Comparison of ENCODE assay signal across 8 cellular contexts in the genomic region with DNA sequence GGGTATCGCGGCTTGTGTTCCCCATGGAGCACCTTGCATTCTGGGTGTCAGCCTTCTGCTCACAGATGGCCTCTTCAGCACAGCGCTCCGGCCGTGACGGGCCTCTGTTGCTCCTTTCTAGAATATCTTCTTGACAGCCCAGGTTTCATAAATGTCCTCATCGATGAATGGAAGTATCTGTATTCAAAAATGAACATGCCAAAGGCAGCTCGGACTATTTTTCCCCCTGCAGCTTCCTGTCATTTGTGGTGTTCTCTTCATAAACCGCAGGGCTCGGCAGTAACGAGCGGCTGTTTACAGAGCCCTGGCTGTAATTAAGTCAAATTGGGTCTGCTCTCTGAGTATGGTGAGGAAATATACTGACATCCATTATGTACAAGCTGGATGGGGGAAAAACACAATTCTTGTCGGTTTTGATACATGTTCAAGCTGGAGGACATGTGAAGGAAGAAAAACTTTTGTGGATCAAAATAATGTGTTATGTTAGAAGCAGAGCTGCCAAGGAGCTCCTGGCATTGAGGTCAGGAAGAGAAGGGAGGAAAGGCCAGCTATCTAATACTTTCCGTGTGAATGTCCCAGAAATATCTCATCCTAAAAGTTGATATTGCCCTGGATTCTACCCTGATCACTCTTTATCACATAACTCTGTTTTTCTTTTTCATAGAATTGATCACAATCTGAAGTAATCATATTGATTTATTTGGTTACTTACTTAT.
A peak's percentile ranks its signal among the peaks of the same experiment; 100 is the strongest.
DNase-seq lines count a peak whose midpoint lies in the region; ATAC-seq and FAIRE-seq lines count a peak whose summit lies in the region.

No MANE protein-coding gene starts in this region.

- peaks cover 8% of the 10 kb centered on the region for H3K4me1 Mint-ChIP-seq in activated T-helper 2 cell treated with anti-CD3 and anti-CD28 coated beads, Interferon-gamma antibody, Interleukin-2, Interleukin-4, amounts not matched to agents 10 μg/mL and 5 μg/mL and 100 μg/mL, durations not matched to agents 14 hours and 24 hours and 36 hours (ENCODE audit: low read depth)

- no peak overlapping the region for H3K27ac Mint-ChIP-seq in activated T-helper 2 cell treated with anti-CD3 and anti-CD28 coated beads, Interferon-gamma antibody, Interleukin-2, Interleukin-4, amounts not matched to agents 10 μg/mL and 5 μg/mL and 100 μg/mL, durations not matched to agents 14 hours and 24 hours and 36 hours

- no peaks in the 10 kb centered on the region for H3K9me3 ChIP-seq in trophoblast cell (ENCODE audit: insufficient read depth, low read depth, low read length)

- no peaks in the 10 kb centered on the region for H3K36me3 Mint-ChIP-seq in activated T-helper 2 cell treated with anti-CD3 and anti-CD28 coated beads, Interferon-gamma antibody, Interleukin-2, Interleukin-4, amounts not matched to agents 10 μg/mL and 5 μg/mL and 100 μg/mL, durations not matched to agents 14 hours and 24 hours and 36 hours (ENCODE audit: low read depth)

- FAIRE-seq in GM19239 (lab: Jason Lieb, UNC): no peak

- no peak overlapping the region for H3K4ac ChIP-seq in trophoblast cell (ENCODE audit: low read depth, low read length)

- H3K14ac ChIP-seq in trophoblast cell (ENCODE audit: low read length): no peak overlapping the region

- H3K4me1 ChIP-seq in trophoblast cell (ENCODE audit: control insufficient read depth in 1 of 2, insufficient read depth in 2 of 2, low read length in 2 of 2): no peaks in the 10 kb centered on the region

- H3K27me3 ChIP-seq in trophoblast cell (ENCODE audit: insufficient read depth, low read length): no peaks in the 10 kb centered on the region

- no peak overlapping the region for H2BK5ac ChIP-seq in trophoblast cell (ENCODE audit: low read depth, low read length, poor library complexity)

- no peak overlapping the region for H3K27ac ChIP-seq in trophoblast cell (ENCODE audit: low read depth, low read length)

- intact Hi-C loops in activated T-helper 2 cell treated with anti-CD3 and anti-CD28 coated beads, Interferon-gamma antibody, Interleukin-2, Interleukin-4, amounts not matched to agents 10 μg/mL and 5 μg/mL and 100 μg/mL, durations not matched to agents 14 hours and 24 hours and 36 hours (cut with micrococcal nuclease): no loop called here
- intact Hi-C loops in sciatic nerve (cut with DNase I): no loop called here

- no peak overlapping the region for H3K23ac ChIP-seq in trophoblast cell (ENCODE audit: low read length)

- H3K4me3 ChIP-seq in trophoblast cell (ENCODE audit: low read depth, low read length): no peak overlapping the region

- H3K27me3 Mint-ChIP-seq in activated T-helper 2 cell treated with anti-CD3 and anti-CD28 coated beads, Interferon-gamma antibody, Interleukin-2, Interleukin-4, amounts not matched to agents 10 μg/mL and 5 μg/mL and 100 μg/mL, durations not matched to agents 14 hours and 24 hours and 36 hours (ENCODE audit: low read depth): peaks cover 17% of the 10 kb centered on the region

- no peak overlapping the region for H4K91ac ChIP-seq in trophoblast cell (ENCODE audit: low read depth, low read length)

- no peak overlapping the region for H2BK120ac ChIP-seq in trophoblast cell (ENCODE audit: insufficient read depth, low read length, poor library complexity)

- H4K8ac ChIP-seq in trophoblast cell (ENCODE audit: low read depth, low read length): no peak overlapping the region

- H3K36me3 ChIP-seq in trophoblast cell (ENCODE audit: control insufficient read depth in 1 of 2, insufficient read depth in 2 of 2, low read length in 2 of 2): no peaks in the 10 kb centered on the region

- no peaks in the 10 kb centered on the region for H3K9me3 Mint-ChIP-seq in activated T-helper 2 cell treated with anti-CD3 and anti-CD28 coated beads, Interferon-gamma antibody, Interleukin-2, Interleukin-4, amounts not matched to agents 10 μg/mL and 5 μg/mL and 100 μg/mL, durations not matched to agents 14 hours and 24 hours and 36 hours

- H2BK12ac ChIP-seq in trophoblast cell (ENCODE audit: low read length): no peak overlapping the region

- H3K9ac ChIP-seq in trophoblast cell (ENCODE audit: low read length): no peak overlapping the region

- no peak overlapping the region for H2AK5ac ChIP-seq in trophoblast cell (ENCODE audit: low read length)

- H3K4me3 Mint-ChIP-seq in activated T-helper 2 cell treated with anti-CD3 and anti-CD28 coated beads, Interferon-gamma antibody, Interleukin-2, Interleukin-4, amounts not matched to agents 10 μg/mL and 5 μg/mL and 100 μg/mL, durations not matched to agents 14 hours and 24 hours and 36 hours (ENCODE audit: low read depth): peak overlapping the region; percentile 24

- no peak overlapping the region for H2AFZ ChIP-seq in trophoblast cell (ENCODE audit: insufficient read depth, low read length, poor library complexity)

- ATAC-seq in sciatic nerve: peak; percentile 59
- ATAC-seq in GM21619 (IDR thresholded peaks at IDR 0.05; ENCODE audit: unreplicated experiment): no peak

- DNase-seq in SHP77 (lab: John Stamatoyannopoulos, UW) (peak; percentile 20 to 36), SHP77 treated with DMSO at 0.1 percent for 48 hours (lab: John Stamatoyannopoulos, UW) (no peak), NCI-H2029 treated with DMSO at 0.1 percent for 48 hours (lab: John Stamatoyannopoulos, UW) (peak; percentile 19), sciatic nerve (ENCODE audit: low spot score) (no peak), trophoblast cell (no peak), GM19239 (ENCODE audit: insufficient read length, low spot score) (no peak)
- DNase-seq in activated T-helper 2 cell treated with anti-CD3 and anti-CD28 coated beads, Interferon-gamma antibody, Interleukin-2, Interleukin-4, amounts not matched to agents 10 μg/mL and 5 μg/mL and 100 μg/mL, durations not matched to agents 14 hours and 24 hours and 36 hours (ENCODE audit: low spot score): no peak

- H3K79me1 ChIP-seq in trophoblast cell (ENCODE audit: low read length): no peaks in the 10 kb centered on the region

- H3K4me2 ChIP-seq in trophoblast cell (ENCODE audit: low read length): no peak overlapping the region

- H4K12ac ChIP-seq in trophoblast cell (ENCODE audit: low read depth, low read length): no peak overlapping the region

- no CpG with 5 or more reads among the region's 14 CpGs for WGBS in trophoblast cell (ENCODE audit: extremely low coverage, insufficient coverage, insufficient read length)

- no peaks in the 10 kb centered on the region for H3K79me2 ChIP-seq in trophoblast cell (ENCODE audit: control insufficient read depth, insufficient read depth, low read length, poor library complexity)

- no peak overlapping the region for H3K18ac ChIP-seq in trophoblast cell (ENCODE audit: low read length)

Comparison
In these comparisons a context has a peak if more than half of its experiments do, and no peak if none do; other contexts are left out.
1. DNase-seq: peak in SHP77 (2 of 2) and NCI-H2029 treated with DMSO at 0.1 percent for 48 hours (single experiment); none in SHP77 treated with DMSO at 0.1 percent for 48 hours (single experiment), activated T-helper 2 cell treated with anti-CD3 and anti-CD28 coated beads, Interferon-gamma antibody, Interleukin-2, Interleukin-4, amounts not matched to agents 10 μg/mL and 5 μg/mL and 100 μg/mL, durations not matched to agents 14 hours and 24 hours and 36 hours (single experiment), sciatic nerve (single experiment), trophoblast cell (0 of 2) and GM19239 (single experiment).